19 cellular contexts compared by ENCODE assay signal in the genomic region with DNA sequence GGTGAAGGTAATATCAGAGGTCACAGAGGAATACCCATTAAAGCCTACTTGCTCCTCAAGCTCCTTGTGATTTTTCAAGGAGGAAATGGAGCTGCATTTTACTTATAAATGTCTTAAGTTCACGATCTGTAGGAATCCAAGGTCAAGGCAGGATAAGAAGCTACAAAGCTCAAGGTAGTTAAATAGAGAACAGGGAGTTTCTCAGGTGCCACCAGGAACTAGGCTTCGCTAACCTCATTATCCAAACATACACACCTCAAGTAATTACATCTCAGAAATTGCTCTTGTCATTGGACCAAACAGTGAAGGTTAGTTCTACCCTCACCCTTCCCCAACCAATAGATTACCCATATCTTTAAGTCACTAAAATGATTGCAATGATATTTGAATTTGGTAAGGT.
DNase-seq lines count a peak whose midpoint lies in the region; ATAC-seq, FAIRE-seq and TF ChIP-seq lines count a peak whose summit lies in the region.
"Had no signal": no experiment of that assay in that cellular context is flagged by ENCODE, and none has a peak within 500 bp of the region (broad histone marks: within the 10 kb centered on the region; RNA-seq: fewer than 3 reads in every experiment).

No MANE protein-coding gene starts in this region.

- H3K27ac Mint-ChIP-seq in CD8-positive, alpha-beta memory T cell = no peak overlapping the region
- H3K27ac Mint-ChIP-seq: B cell; CD4-positive, alpha-beta T cell; CD8-positive, alpha-beta T cell had no signal

- H3K36me3 Mint-ChIP-seq in CD8-positive, alpha-beta memory T cell = peaks cover 0 to 13% (median 0%) of the 10 kb centered on the region in 3 donors
- H3K36me3 Mint-ChIP-seq: CD8-positive, alpha-beta T cell had no signal

- no peak overlapping the region for H3K27ac ChIP-seq in CD8-positive, alpha-beta memory T cell (ENCODE audit: low read depth, low read length)
- H3K27ac ChIP-seq: 22Rv1; A549; BLaER1 treated with 17β-estradiol and CSF1 and Interleukin-3, amounts not matched to agents 10 nM and 100 nM; C4-2B had no signal

- H3K9me3 ChIP-seq in mucosa of descending colon = no peaks in the 10 kb centered on the region
- no peaks in the 10 kb centered on the region for H3K9me3 ChIP-seq in CD8-positive, alpha-beta memory T cell (ENCODE audit: low read length)
- H3K9me3 ChIP-seq: A549; BLaER1 treated with 17β-estradiol and CSF1 and Interleukin-3, amounts not matched to agents 10 nM and 100 nM had no signal

- FAIRE-seq in GM18507 (lab: Jason Lieb, UNC) = peak; percentile 49
- FAIRE-seq: A549, G401.6, GM12891 had no signal

- intact Hi-C loops in mucosa of descending colon (cut with DNase I, micrococcal nuclease) = no loop called here

- DNase-seq in GM18507 (ENCODE audit: extremely low spot score, insufficient read length, low read depth) (no peak), NCI-H69 (lab: John Stamatoyannopoulos, UW) (peak; percentile 4), mucosa of descending colon (no peak), NCI-H82 treated with DMSO at 0.1 percent for 48 hours (lab: John Stamatoyannopoulos, UW; ENCODE audit: unreplicated experiment) (no peak), H4 (ENCODE audit: low spot score) (no peak)
- no peak for DNase-seq in CD8-positive, alpha-beta memory T cell
- DNase-seq: AML-193; CD4-positive, alpha-beta T cell; CD8-positive, alpha-beta T cell; COR-L47; DMS79 treated with DMSO at 0.1 percent for 48 hours; GF-D8 had no signal

- no peaks in the 10 kb centered on the region for H3K4me1 Mint-ChIP-seq in CD8-positive, alpha-beta memory T cell
- H3K4me1 Mint-ChIP-seq: B cell had no signal

- ATAC-seq in mucosa of descending colon = peak; percentile 93
- ATAC-seq: A549; CD8-positive, alpha-beta T cell had no signal

- H3K36me3 ChIP-seq in mucosa of descending colon (ENCODE audit: low read depth) = no peaks in the 10 kb centered on the region
- H3K36me3 ChIP-seq in CD8-positive, alpha-beta memory T cell (ENCODE audit: insufficient read depth, low read length) = no peaks in the 10 kb centered on the region
- H3K36me3 ChIP-seq: BLaER1 treated with 17β-estradiol and CSF1 and Interleukin-3, amounts not matched to agents 10 nM and 100 nM had no signal

- no peak overlapping the region for H3K4me3 ChIP-seq in mucosa of descending colon
- no peak overlapping the region for H3K4me3 ChIP-seq in CD8-positive, alpha-beta memory T cell (ENCODE audit: low read length)
- H3K4me3 ChIP-seq: A549; BLaER1 treated with 17β-estradiol and CSF1 and Interleukin-3, amounts not matched to agents 10 nM and 100 nM had no signal

- peaks cover 9% of the 10 kb centered on the region for H3K4me1 ChIP-seq in mucosa of descending colon (ENCODE audit: low read depth)
- no peaks in the 10 kb centered on the region for H3K4me1 ChIP-seq in CD8-positive, alpha-beta memory T cell (ENCODE audit: insufficient read depth, low read length)
- H3K4me1 ChIP-seq: A549; BLaER1 treated with 17β-estradiol and CSF1 and Interleukin-3, amounts not matched to agents 10 nM and 100 nM had no signal

- peaks cover 0 to 4% of the 10 kb centered on the region in 2 donors for H3K27me3 Mint-ChIP-seq in CD8-positive, alpha-beta memory T cell
- H3K27me3 Mint-ChIP-seq: B cell; CD4-positive, alpha-beta T cell had no signal

- CTCF ChIA-PET in CD8-positive, alpha-beta memory T cell (lab: Charles Lee) = no interaction called here

- no peaks in the 10 kb centered on the region for H3K27me3 ChIP-seq in CD8-positive, alpha-beta memory T cell (ENCODE audit: insufficient read depth, low read length, poor library complexity, severe bottlenecking)
- H3K27me3 ChIP-seq: BLaER1 treated with 17β-estradiol and CSF1 and Interleukin-3, amounts not matched to agents 10 nM and 100 nM had no signal

- no peak for TF ChIP-seq CTCF in mucosa of descending colon (IDR thresholded peaks at IDR 0.05)

- H3K4me3 Mint-ChIP-seq in CD8-positive, alpha-beta memory T cell = no peak overlapping the region
- H3K4me3 Mint-ChIP-seq: B cell; CD4-positive, alpha-beta T cell; CD8-positive, alpha-beta T cell had no signal

- H3K9me3 Mint-ChIP-seq in CD8-positive, alpha-beta memory T cell = no peaks in the 10 kb centered on the region
- H3K9me3 Mint-ChIP-seq: CD4-positive, alpha-beta T cell; CD8-positive, alpha-beta T cell had no signal

- POLR2A ChIA-PET in CD8-positive, alpha-beta memory T cell (lab: Charles Lee) = no interaction called here
